ENCODE assay signal across 9 cellular contexts in genomic region chr6:152267967-152268845, GRCh38.
DNase-seq lines count a peak whose midpoint lies in the region; ATAC-seq, FAIRE-seq and TF ChIP-seq lines count a peak whose summit lies in the region.
"Had no signal": no experiment of that assay in that cellular context is flagged by ENCODE, and none has a peak within 500 bp of the region (broad histone marks: within the 10 kb centered on the region; RNA-seq: fewer than 3 reads in every experiment).

No MANE protein-coding gene starts in this region.

- no peaks in the 10 kb centered on the region for H3K4me1 ChIP-seq in MM.1S (ENCODE audit: low read length)
- peaks cover 29% of the 10 kb centered on the region for H3K4me1 ChIP-seq in astrocyte (ENCODE audit: insufficient read depth, low read length)

- H3K4me1 Mint-ChIP-seq in activated T-cell treated with anti-CD3 and anti-CD28 coated beads, Interleukin-2, amount 50 U/mL, for 4 hours (ENCODE audit: low read depth), result peaks cover 3% of the 10 kb centered on the region
- H3K4me1 Mint-ChIP-seq in astrocyte (ENCODE audit: low read depth, unreplicated experiment), result peaks cover 19% of the 10 kb centered on the region
- H3K4me1 Mint-ChIP-seq: activated naive CD4-positive, alpha-beta T cell treated with anti-CD3 and anti-CD28 coated beads, Interleukin-2, amount 50 U/mL, for 24 hours had no signal

- no peak overlapping the region for H3K4me3 Mint-ChIP-seq in activated T-cell treated with anti-CD3 and anti-CD28 coated beads, Interleukin-2, amount 50 U/mL, for 4 hours
- no peak overlapping the region for H3K4me3 Mint-ChIP-seq in astrocyte (ENCODE audit: unreplicated experiment)
- H3K4me3 Mint-ChIP-seq: activated naive CD4-positive, alpha-beta T cell treated with anti-CD3 and anti-CD28 coated beads, Interleukin-2, amount 50 U/mL, for 24 hours had no signal

- H3F3A ChIP-seq in MM.1S (ENCODE audit: insufficient read depth, low read length), result no peaks in the 10 kb centered on the region

- H3K36me3 ChIP-seq in MM.1S (replicated peaks; ENCODE audit: insufficient read depth, low read length) (no peaks in the 10 kb centered on the region), astrocyte (ENCODE audit: insufficient read depth, low read length) (peaks cover 27% of the 10 kb centered on the region)

- peak; percentile 1 for DNase-seq in activated T-cell treated with anti-CD3 and anti-CD28 coated beads for 24 hours (ENCODE audit: low read depth)
- DNase-seq in activated T-cell treated with anti-CD3 and anti-CD28 coated beads, Interleukin-2, amount 50 U/mL, for 4 hours, result no peak
- peak; percentile 23 for DNase-seq in MM.1S
- no peak for DNase-seq in astrocyte (ENCODE audit: low read depth)
- DNase-seq in left kidney (ENCODE audit: low read depth, low spot score), result peak; percentile 51
- no peak for DNase-seq in NCI-H446 treated with DMSO at 0.1 percent for 48 hours (lab: John Stamatoyannopoulos, UW)
- no peak for DNase-seq in H4 (ENCODE audit: low spot score)

- no peak overlapping the region for H2AFZ ChIP-seq in MM.1S (ENCODE audit: low read length)
- H2AFZ ChIP-seq in astrocyte (ENCODE audit: low read depth, low read length), result no peak overlapping the region

- no peak overlapping the region for H3K9ac ChIP-seq in MM.1S (ENCODE audit: low read length)
- no peak overlapping the region for H3K9ac ChIP-seq in astrocyte (ENCODE audit: low read length)

- H3K4me2 ChIP-seq in MM.1S (ENCODE audit: low read depth, low read length) (no peak overlapping the region), astrocyte (ENCODE audit: low read length) (no peak overlapping the region)

- no peaks in the 10 kb centered on the region for H3K9me3 ChIP-seq in MM.1S (replicated peaks; ENCODE audit: insufficient read depth, low read length)
- H3K9me3 ChIP-seq in astrocyte (ENCODE audit: insufficient read depth, low read depth, low read length), result no peaks in the 10 kb centered on the region

- H3K27ac Mint-ChIP-seq in astrocyte (ENCODE audit: unreplicated experiment), result no peak overlapping the region

- no peak overlapping the region for H3K4me3 ChIP-seq in MM.1S (ENCODE audit: low read length)
- H3K4me3 ChIP-seq in astrocyte (ENCODE audit: insufficient read depth, low read depth, low read length), result no peak overlapping the region

- H3K9me2 ChIP-seq in MM.1S (replicated peaks; ENCODE audit: insufficient read depth, low read length), result no peaks in the 10 kb centered on the region

- FAIRE-seq in astrocyte (lab: Jason Lieb, UNC), result no peak

- no peaks in the 10 kb centered on the region for H3K9me3 Mint-ChIP-seq in activated T-cell treated with anti-CD3 and anti-CD28 coated beads, Interleukin-2, amount 50 U/mL, for 4 hours
- H3K9me3 Mint-ChIP-seq in astrocyte (ENCODE audit: unreplicated experiment), result no peaks in the 10 kb centered on the region
- H3K9me3 Mint-ChIP-seq: activated naive CD4-positive, alpha-beta T cell treated with anti-CD3 and anti-CD28 coated beads, Interleukin-2, amount 50 U/mL, for 24 hours had no signal

- H3K27ac ChIP-seq in MM.1S (ENCODE audit: low read length) (no peak overlapping the region), astrocyte (ENCODE audit: low read depth, low read length) (no peak overlapping the region)

- TF ChIP-seq CTCF in MM.1S (IDR thresholded peaks at IDR 0.05; ENCODE audit: low read length), result peak; percentile 37
- peak; percentile 59 for TF ChIP-seq CTCF in astrocyte (IDR thresholded peaks at IDR 0.05; ENCODE audit: insufficient read depth, low read depth, low read length)

- H3K27me3 ChIP-seq in MM.1S (replicated peaks; ENCODE audit: insufficient read depth, low read length), result no peaks in the 10 kb centered on the region
- no peaks in the 10 kb centered on the region for H3K27me3 ChIP-seq in astrocyte (ENCODE audit: insufficient read depth, low read length)

- no peaks in the 10 kb centered on the region for H3K79me2 ChIP-seq in MM.1S (ENCODE audit: low read length)
- H3K79me2 ChIP-seq in astrocyte (ENCODE audit: insufficient read depth, low read length), result no peaks in the 10 kb centered on the region

- no peaks in the 10 kb centered on the region for H4K20me1 ChIP-seq in MM.1S (ENCODE audit: insufficient read depth, low read length)
- H4K20me1 ChIP-seq in astrocyte (ENCODE audit: insufficient read depth, low read length), result no peaks in the 10 kb centered on the region

- H3K27me3 Mint-ChIP-seq in activated T-cell treated with anti-CD3 and anti-CD28 coated beads, Interleukin-2, amount 50 U/mL, for 4 hours (ENCODE audit: low read depth), result no peaks in the 10 kb centered on the region
- no peaks in the 10 kb centered on the region for H3K27me3 Mint-ChIP-seq in astrocyte (ENCODE audit: low read depth, unreplicated experiment)
- H3K27me3 Mint-ChIP-seq: activated naive CD4-positive, alpha-beta T cell treated with anti-CD3 and anti-CD28 coated beads, Interleukin-2, amount 50 U/mL, for 24 hours had no signal

- H3K36me3 Mint-ChIP-seq in activated T-cell treated with anti-CD3 and anti-CD28 coated beads, Interleukin-2, amount 50 U/mL, for 4 hours (ENCODE audit: insufficient read depth), result peaks cover 32% of the 10 kb centered on the region
- H3K36me3 Mint-ChIP-seq in astrocyte (ENCODE audit: low read depth, unreplicated experiment), result peaks cover 23% of the 10 kb centered on the region

- ATAC-seq in activated T-cell treated with anti-CD3 and anti-CD28 coated beads, Interleukin-2, amount 50 U/mL, for 4 hours, result no peak
- no peak for ATAC-seq in HG02938 (IDR thresholded peaks at IDR 0.05; ENCODE audit: unreplicated experiment)

Comparison
In these comparisons a context has a peak if more than half of its experiments do, and no peak if none do; other contexts are left out.
1. DNase-seq: peak in activated T-cell treated with anti-CD3 and anti-CD28 coated beads for 24 hours (single experiment), MM.1S (single experiment) and left kidney (single experiment); none in activated T-cell treated with anti-CD3 and anti-CD28 coated beads, Interleukin-2, amount 50 U/mL, for 4 hours (single experiment), astrocyte (single experiment), NCI-H446 treated with DMSO at 0.1 percent for 48 hours (single experiment) and H4 (single experiment).